ENCODE assay signal across 16 cellular contexts in genomic region chr22:47591709-47592108, GRCh38.
DNase-seq lines count a peak whose midpoint lies in the region; ATAC-seq and TF ChIP-seq lines count a peak whose summit lies in the region.
"Had no signal": no experiment of that assay in that cellular context is flagged by ENCODE, and none has a peak within 500 bp of the region (broad histone marks: within the 10 kb centered on the region; RNA-seq: fewer than 3 reads in every experiment).

No MANE protein-coding gene starts in this region.

- TF ChIP-seq EP300 in sigmoid colon (IDR thresholded peaks at IDR 0.05), result no peak

- H3K9me3 ChIP-seq in endodermal cell (ENCODE audit: control insufficient read depth, low read length) (peaks cover 19% of the 10 kb centered on the region), sigmoid colon (no peaks in the 10 kb centered on the region), upper lobe of right lung (no peaks in the 10 kb centered on the region)
- H3K9me3 ChIP-seq: BLaER1 treated with 17β-estradiol and CSF1 and Interleukin-3, amounts not matched to agents 10 nM and 100 nM had no signal

- 89% methylated on average over 13 to 16 of the region's 16 CpGs for WGBS in endodermal cell (ENCODE audit: insufficient coverage in 1 of 2, insufficient read length in 1 of 2), 2 experiments
- 87% methylated on average over 16 of the region's 16 CpGs for WGBS in sigmoid colon, 2 donors

- no peaks in the 10 kb centered on the region for H3K36me3 Mint-ChIP-seq in endodermal cell (ENCODE audit: low read depth)
- H3K36me3 Mint-ChIP-seq: CD4-positive, CD25-positive, alpha-beta regulatory T cell had no signal

- H3K4me3 ChIP-seq in endodermal cell (ENCODE audit: low read length) (no peak overlapping the region), sigmoid colon (no peak overlapping the region), upper lobe of right lung (no peak overlapping the region)
- H3K4me3 ChIP-seq: BLaER1 treated with 17β-estradiol and CSF1 and Interleukin-3, amounts not matched to agents 10 nM and 100 nM; GM12878; GM23248 had no signal

- DNase-seq in activated effector memory CD4-positive, alpha-beta T cell treated with anti-CD3 and anti-CD28 coated beads, Interleukin-2, amount 50 U/mL, for 16 hours, result peak; percentile 14
- DNase-seq in activated effector memory CD4-positive, alpha-beta T cell treated with Interleukin-2 at 50 U/mL for 16 hours, result no peak
- DNase-seq in endodermal cell (peak; percentile 3), sigmoid colon (peak; percentile 24), upper lobe of right lung (peak; percentile 13), DMS 273 (lab: John Stamatoyannopoulos, UW; ENCODE audit: unreplicated experiment) (no peak)
- DNase-seq: 8988T; Calu3; CD4-positive, CD25-positive, alpha-beta regulatory T cell; DMS79; GM23248; H7 had no signal

- H3K9me3 Mint-ChIP-seq in endodermal cell, result peaks cover 90% of the 10 kb centered on the region

- H3K27me3 ChIP-seq in endodermal cell (ENCODE audit: control insufficient read depth, insufficient read depth, low read length, poor library complexity, severe bottlenecking) (no peaks in the 10 kb centered on the region), sigmoid colon (no peaks in the 10 kb centered on the region), upper lobe of right lung (peaks cover 3% of the 10 kb centered on the region)
- H3K27me3 ChIP-seq: BLaER1 treated with 17β-estradiol and CSF1 and Interleukin-3, amounts not matched to agents 10 nM and 100 nM had no signal

- ATAC-seq in upper lobe of right lung, result no peak
- no peak for ATAC-seq in GM18907 (IDR thresholded peaks at IDR 0.05; ENCODE audit: unreplicated experiment)
- ATAC-seq: GM12878 had no signal

- no peak overlapping the region for H3K9ac ChIP-seq in endodermal cell (ENCODE audit: extremely low read depth, low read length, poor library complexity, severe bottlenecking)
- H3K9ac ChIP-seq: BLaER1 treated with 17β-estradiol and CSF1 and Interleukin-3, amounts not matched to agents 10 nM and 100 nM; GM23248 had no signal

- no peak overlapping the region for H3K27ac ChIP-seq in endodermal cell (ENCODE audit: low read depth, low read length)
- no peak overlapping the region for H3K27ac ChIP-seq in sigmoid colon
- H3K27ac ChIP-seq in upper lobe of right lung, result no peak overlapping the region
- H3K27ac ChIP-seq: BLaER1 treated with 17β-estradiol and CSF1 and Interleukin-3, amounts not matched to agents 10 nM and 100 nM; GM23248; HL-60 had no signal

- no peak for TF ChIP-seq POLR2A in sigmoid colon (IDR thresholded peaks at IDR 0.05)

- no peaks in the 10 kb centered on the region for H3K4me1 ChIP-seq in endodermal cell (ENCODE audit: control insufficient read depth, insufficient read depth, low read length)
- no peaks in the 10 kb centered on the region for H3K4me1 ChIP-seq in sigmoid colon
- no peaks in the 10 kb centered on the region for H3K4me1 ChIP-seq in upper lobe of right lung
- H3K4me1 ChIP-seq: BLaER1 treated with 17β-estradiol and CSF1 and Interleukin-3, amounts not matched to agents 10 nM and 100 nM had no signal

- no peak overlapping the region for H3K27ac Mint-ChIP-seq in endodermal cell
- H3K27ac Mint-ChIP-seq: CD4-positive, CD25-positive, alpha-beta regulatory T cell had no signal

- TF ChIP-seq CTCF in endodermal cell (conservative IDR thresholded peaks at IDR 0.05), result no peak
- no peak for TF ChIP-seq CTCF in sigmoid colon (IDR thresholded peaks at IDR 0.05)
- no peak for TF ChIP-seq CTCF in upper lobe of right lung (IDR thresholded peaks at IDR 0.05)

- no peak overlapping the region for H3K4me3 Mint-ChIP-seq in endodermal cell
- H3K4me3 Mint-ChIP-seq: CD4-positive, CD25-positive, alpha-beta regulatory T cell had no signal

- H3K27me3 Mint-ChIP-seq in endodermal cell (ENCODE audit: insufficient read depth), result no peaks in the 10 kb centered on the region
- H3K27me3 Mint-ChIP-seq: CD4-positive, CD25-positive, alpha-beta regulatory T cell had no signal

- intact Hi-C loops in sigmoid colon (cut with DNase I), result no loop called here
- intact Hi-C loops in upper lobe of right lung (cut with DNase I), result no loop called here

- H3K36me3 ChIP-seq in endodermal cell (ENCODE audit: control insufficient read depth, insufficient read depth, low read length), result no peaks in the 10 kb centered on the region
- H3K36me3 ChIP-seq in sigmoid colon, result no peaks in the 10 kb centered on the region
- no peaks in the 10 kb centered on the region for H3K36me3 ChIP-seq in upper lobe of right lung
- H3K36me3 ChIP-seq: BLaER1 treated with 17β-estradiol and CSF1 and Interleukin-3, amounts not matched to agents 10 nM and 100 nM had no signal

- no peaks in the 10 kb centered on the region for H3K4me1 Mint-ChIP-seq in endodermal cell
- H3K4me1 Mint-ChIP-seq: CD4-positive, CD25-positive, alpha-beta regulatory T cell had no signal

Comparison
In these comparisons a context has a peak if more than half of its experiments do, and no peak if none do; other contexts are left out.
1. DNase-seq: peak in activated effector memory CD4-positive, alpha-beta T cell treated with anti-CD3 and anti-CD28 coated beads, Interleukin-2, amount 50 U/mL, for 16 hours (single experiment), endodermal cell (single experiment), sigmoid colon (single experiment) and upper lobe of right lung (single experiment); none in activated effector memory CD4-positive, alpha-beta T cell treated with Interleukin-2 at 50 U/mL for 16 hours (single experiment) and DMS 273 (single experiment).